Comparison of ENCODE assay signal across 1 cellular context in the genomic region with DNA sequence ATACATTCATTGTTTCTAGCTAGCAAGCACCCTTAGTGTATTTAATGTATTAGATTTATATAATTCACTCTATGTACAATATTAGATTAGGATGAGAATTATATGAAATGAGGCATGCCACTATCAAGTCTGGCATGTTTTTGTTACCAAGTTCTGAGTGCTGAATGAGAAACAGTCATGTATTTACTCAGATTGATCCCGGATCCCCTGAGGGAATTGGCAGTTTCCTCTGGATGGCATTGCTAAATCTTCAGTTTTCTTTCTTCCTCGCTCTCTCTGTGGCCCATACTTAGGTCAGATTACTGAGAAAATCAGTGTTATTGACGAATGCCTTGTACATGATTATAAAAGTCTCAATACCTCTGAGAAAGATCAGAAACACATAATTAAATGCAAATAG.
TF ChIP-seq lines count a peak whose summit lies in the region.

No MANE protein-coding gene starts in this region.

TF ChIP-seq in SK-N-SH treated with all-trans-retinoic acid at 6 μM for 48 hours, 23 proteins besides CTCF, POLR2A, EP300 and RAD21 (continued from another document):
- TF ChIP-seq, protein P1, sequence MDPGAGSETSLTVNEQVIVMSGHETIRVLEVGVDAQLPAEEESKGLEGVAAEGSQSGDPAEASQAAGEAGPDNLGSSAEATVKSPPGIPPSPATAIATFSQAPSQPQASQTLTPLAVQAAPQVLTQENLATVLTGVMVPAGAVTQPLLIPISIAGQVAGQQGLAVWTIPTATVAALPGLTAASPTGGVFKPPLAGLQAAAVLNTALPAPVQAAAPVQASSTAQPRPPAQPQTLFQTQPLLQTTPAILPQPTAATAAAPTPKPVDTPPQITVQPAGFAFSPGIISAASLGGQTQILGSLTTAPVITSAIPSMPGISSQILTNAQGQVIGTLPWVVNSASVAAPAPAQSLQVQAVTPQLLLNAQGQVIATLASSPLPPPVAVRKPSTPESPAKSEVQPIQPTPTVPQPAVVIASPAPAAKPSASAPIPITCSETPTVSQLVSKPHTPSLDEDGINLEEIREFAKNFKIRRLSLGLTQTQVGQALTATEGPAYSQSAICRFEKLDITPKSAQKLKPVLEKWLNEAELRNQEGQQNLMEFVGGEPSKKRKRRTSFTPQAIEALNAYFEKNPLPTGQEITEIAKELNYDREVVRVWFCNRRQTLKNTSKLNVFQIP (CRISPR knock-in tag; IDR thresholded peaks at IDR 0.05; ENCODE audit: borderline replicate concordance, low read depth) = no peak
- TF ChIP-seq TOX (CRISPR knock-in tag; IDR thresholded peaks at IDR 0.05; ENCODE audit: borderline replicate concordance) (no peak), RARB (CRISPR knock-in tag; IDR thresholded peaks at IDR 0.05) (no peak), PPARA (CRISPR knock-in tag; IDR thresholded peaks at IDR 0.05; ENCODE audit: borderline replicate concordance) (no peak), ZNF8 (CRISPR knock-in tag; IDR thresholded peaks at IDR 0.05) (no peak)
- TF ChIP-seq, protein P2, sequence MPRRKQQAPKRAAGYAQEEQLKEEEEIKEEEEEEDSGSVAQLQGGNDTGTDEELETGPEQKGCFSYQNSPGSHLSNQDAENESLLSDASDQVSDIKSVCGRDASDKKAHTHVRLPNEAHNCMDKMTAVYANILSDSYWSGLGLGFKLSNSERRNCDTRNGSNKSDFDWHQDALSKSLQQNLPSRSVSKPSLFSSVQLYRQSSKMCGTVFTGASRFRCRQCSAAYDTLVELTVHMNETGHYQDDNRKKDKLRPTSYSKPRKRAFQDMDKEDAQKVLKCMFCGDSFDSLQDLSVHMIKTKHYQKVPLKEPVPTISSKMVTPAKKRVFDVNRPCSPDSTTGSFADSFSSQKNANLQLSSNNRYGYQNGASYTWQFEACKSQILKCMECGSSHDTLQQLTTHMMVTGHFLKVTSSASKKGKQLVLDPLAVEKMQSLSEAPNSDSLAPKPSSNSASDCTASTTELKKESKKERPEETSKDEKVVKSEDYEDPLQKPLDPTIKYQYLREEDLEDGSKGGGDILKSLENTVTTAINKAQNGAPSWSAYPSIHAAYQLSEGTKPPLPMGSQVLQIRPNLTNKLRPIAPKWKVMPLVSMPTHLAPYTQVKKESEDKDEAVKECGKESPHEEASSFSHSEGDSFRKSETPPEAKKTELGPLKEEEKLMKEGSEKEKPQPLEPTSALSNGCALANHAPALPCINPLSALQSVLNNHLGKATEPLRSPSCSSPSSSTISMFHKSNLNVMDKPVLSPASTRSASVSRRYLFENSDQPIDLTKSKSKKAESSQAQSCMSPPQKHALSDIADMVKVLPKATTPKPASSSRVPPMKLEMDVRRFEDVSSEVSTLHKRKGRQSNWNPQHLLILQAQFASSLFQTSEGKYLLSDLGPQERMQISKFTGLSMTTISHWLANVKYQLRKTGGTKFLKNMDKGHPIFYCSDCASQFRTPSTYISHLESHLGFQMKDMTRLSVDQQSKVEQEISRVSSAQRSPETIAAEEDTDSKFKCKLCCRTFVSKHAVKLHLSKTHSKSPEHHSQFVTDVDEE (CRISPR knock-in tag; IDR thresholded peaks at IDR 0.05) = no peak
